In genomic region chr22:43230983-43231723, GRCh38 we compare ENCODE assay signal across 8 cellular contexts. TPM values are rescaled to one million over a fixed set of nuclear protein-coding genes. Genes with fewer than 3 reads are reported as not detected.
DNase-seq lines count a peak whose midpoint lies in the region; ATAC-seq and TF ChIP-seq lines count a peak whose summit lies in the region.

No MANE protein-coding gene starts in this region.

- no peaks in the 10 kb centered on the region for H4K20me1 ChIP-seq in DOHH2 (ENCODE audit: control insufficient read depth, insufficient read depth, low read depth, low read length)

- intact Hi-C loops in heart right ventricle (cut with DNase I) (loop anchor here in 9 of 10 donors (1.0 to 10.0 kb wide), 8 partner anchors 41 to 156 kb away; partner anchors contain the start of gene SCUBE1 (in 1 of the 9)), sigmoid colon (cut with DNase I) (loop anchor here (1.0 kb wide), 1 partner anchor 154 kb away; no protein-coding TSS in a partner anchor)

- TF ChIP-seq POLR2A in sigmoid colon (IDR thresholded peaks at IDR 0.05) = no peak

- H3K27ac ChIP-seq in DOHH2 (ENCODE audit: low read depth, low read length) = no peak overlapping the region
- H3K27ac ChIP-seq in RWPE1 = no peak overlapping the region
- no peak overlapping the region for H3K27ac ChIP-seq in heart right ventricle
- H3K27ac ChIP-seq in sigmoid colon = no peak overlapping the region

- no peaks in the 10 kb centered on the region for H3F3A ChIP-seq in DOHH2 (ENCODE audit: control insufficient read depth, insufficient read depth)

- H3K27me3 ChIP-seq in DOHH2 (ENCODE audit: control insufficient read depth, low read length) (no peaks in the 10 kb centered on the region), heart right ventricle (peaks cover 0 to 37% (median 9%) of the 10 kb centered on the region in 7 donors), sigmoid colon (peaks cover 0 to 28% (median 21%) of the 10 kb centered on the region in 3 donors)

- WGBS in heart right ventricle, 2 donors = 15 to 18% methylated on average over 20 to 23 of the region's 23 CpGs
- 16 to 17% methylated on average over 23 of the region's 23 CpGs for WGBS in sigmoid colon, 2 donors

- H3K9me3 ChIP-seq in DOHH2 (ENCODE audit: control insufficient read depth, insufficient read depth, low read length) (no peaks in the 10 kb centered on the region), heart right ventricle (no peaks in the 10 kb centered on the region), sigmoid colon (no peaks in the 10 kb centered on the region)

- POLR2A ChIA-PET in RWPE1 (lab: Yijun Ruan, JAX; ENCODE audit: low non-redundant PET) = no interaction called here

- no peak overlapping the region for H3K4me2 ChIP-seq in DOHH2 (ENCODE audit: low read length)

- ATAC-seq in heart right ventricle = peak in 6 of 8 donors; percentile 21 to 57 (median 35)
- ATAC-seq in GM21529 (IDR thresholded peaks at IDR 0.05; ENCODE audit: unreplicated experiment) = no peak
- no peak for ATAC-seq in GM18519 (IDR thresholded peaks at IDR 0.05; ENCODE audit: low FRiP score, unreplicated experiment)

- no peaks in the 10 kb centered on the region for H3K79me2 ChIP-seq in DOHH2 (ENCODE audit: control insufficient read depth, low read length)

- no peaks in the 10 kb centered on the region for H3K9me2 ChIP-seq in DOHH2 (replicated peaks; ENCODE audit: control insufficient read depth, low read length)

- TF ChIP-seq CTCF in DOHH2 (IDR thresholded peaks at IDR 0.05; ENCODE audit: low read depth, low read length, poor library complexity, severe bottlenecking) (peak; percentile 94), RWPE1 (conservative IDR thresholded peaks at IDR 0.05; ENCODE audit: low read depth) (peak; percentile 92), heart right ventricle (IDR thresholded peaks at IDR 0.05) (peak; percentile 82 to 96 (median 93)), sigmoid colon (IDR thresholded peaks at IDR 0.05) (peak; percentile 17 to 87 (median 75))

- DNase-seq in KG1 (lab: John Stamatoyannopoulos, UW) (peak; percentile 41), RWPE1 (ENCODE audit: low spot score) (peak; percentile 53), heart right ventricle (peak; percentile 38 to 60), sigmoid colon (no peak)
- peak; percentile 87 for DNase-seq in activated effector memory CD4-positive, alpha-beta T cell treated with anti-CD3 and anti-CD28 coated beads, Interleukin-2, amount 50 U/mL, for 16 hours

- CTCF ChIA-PET in RWPE1 (lab: Yijun Ruan, JAX) = interaction anchor here (0.6 to 1.2 kb wide), 6 partner anchors 9 to 164 kb away, joined by 3 to 9 read pairs (median 4); no protein-coding TSS in a partner anchor

- H3K4me3 ChIP-seq in DOHH2 (ENCODE audit: low read length) = no peak overlapping the region
- no peak overlapping the region for H3K4me3 ChIP-seq in heart right ventricle
- H3K4me3 ChIP-seq in sigmoid colon = no peak overlapping the region

- no peaks in the 10 kb centered on the region for H3K4me1 ChIP-seq in DOHH2 (ENCODE audit: control insufficient read depth, low read length)
- peaks cover 0 to 7% (median 2%) of the 10 kb centered on the region in 9 donors for H3K4me1 ChIP-seq in heart right ventricle
- H3K4me1 ChIP-seq in sigmoid colon = no peaks in the 10 kb centered on the region

- H3K36me3 ChIP-seq in DOHH2 (ENCODE audit: control insufficient read depth, low read length) (no peaks in the 10 kb centered on the region), heart right ventricle (no peaks in the 10 kb centered on the region), sigmoid colon (no peaks in the 10 kb centered on the region)

- TF ChIP-seq EP300 in sigmoid colon (IDR thresholded peaks at IDR 0.05) = no peak

RNA-seq across cellular contexts. Expression of gene TTLL12, which starts 44.2 kb away (rescaled TPM):
- total RNA-seq in heart right ventricle (10 to 100 TPM in 4 of 10 donors, 1 to 10 TPM in 6; 8.0 to 18.9 (median 9.6) TPM), sigmoid colon (10 to 100 TPM; 13.2 to 21.3 (median 16.2) TPM)
- polyA plus RNA-seq in heart right ventricle (10 to 100 TPM in 1 of 2 donors, 1 to 10 TPM in 1; 8.1 to 16.7 TPM), sigmoid colon (100 to 1,000 TPM in 1 of 3 donors, 10 to 100 TPM in 2; 83.5 to 127 (median 99.0) TPM)

Comparison
In these comparisons a context has a peak if more than half of its experiments do, and no peak if none do; other contexts are left out.
1. ATAC-seq: peak in heart right ventricle (6 of 8); none in GM21529 (single experiment) and GM18519 (single experiment).
2. Peak in every context shown above with its lines, with median percentiles within 50 percentile points of each other: CTCF ChIP-seq.